ENCODE assay signal across 11 cellular contexts in genomic region chr5:10453564-10453963, GRCh38. TPM values are rescaled to one million over a fixed set of nuclear protein-coding genes. Genes with fewer than 3 reads are reported as not detected.
DNase-seq lines count a peak whose midpoint lies in the region; ATAC-seq and TF ChIP-seq lines count a peak whose summit lies in the region.
"Had no signal": no experiment of that assay in that cellular context is flagged by ENCODE, and none has a peak within 500 bp of the region (broad histone marks: within the 10 kb centered on the region; RNA-seq: fewer than 3 reads in every experiment).

No MANE protein-coding gene starts in this region.

- no peaks in the 10 kb centered on the region for H3K36me3 ChIP-seq in body of pancreas (replicated peaks in 1 of 2; ENCODE audit: insufficient read depth in 1 of 2, low read depth in 2 of 2)
- H3K36me3 ChIP-seq in mucosa of descending colon (ENCODE audit: low read depth): no peaks in the 10 kb centered on the region

- ATAC-seq in body of pancreas (peak; percentile 47), mucosa of descending colon (peak; percentile 30), GM19455 (IDR thresholded peaks at IDR 0.05; ENCODE audit: unreplicated experiment) (no peak), HG03097 (IDR thresholded peaks at IDR 0.05; ENCODE audit: low FRiP score, unreplicated experiment) (no peak)

- WGBS in body of pancreas, 2 donors: 68 to 69% methylated on average over 8 of the region's 8 CpGs

- intact Hi-C loops in body of pancreas (cut with DNase I): no loop called here
- intact Hi-C loops in mucosa of descending colon (cut with DNase I, micrococcal nuclease): loop anchor here in 1 of 2 donors (5.0 kb wide), 1 partner anchor 174 kb away; no protein-coding TSS in a partner anchor

- peak overlapping the region in 2 of 4 donors; percentile 32 to 40 for H3K27ac ChIP-seq in body of pancreas
- H3K27ac ChIP-seq: C4-2B had no signal

- H3K4me3 ChIP-seq in body of pancreas: no peak overlapping the region
- no peak overlapping the region for H3K4me3 ChIP-seq in mucosa of descending colon

- H3K9me3 ChIP-seq in body of pancreas (no peaks in the 10 kb centered on the region), mucosa of descending colon (no peaks in the 10 kb centered on the region)

- peak; percentile 65 for DNase-seq in EH (ENCODE audit: low read depth)
- DNase-seq in M059J (ENCODE audit: low read depth): peak; percentile 80
- DNase-seq in body of pancreas: no peak
- no peak for DNase-seq in mucosa of descending colon
- no peak for DNase-seq in NCI-H2171 treated with DMSO at 0.1 percent for 48 hours (lab: John Stamatoyannopoulos, UW)
- no peak for DNase-seq in NCI-H2196 treated with DMSO at 0.1 percent for 48 hours (lab: John Stamatoyannopoulos, UW; ENCODE audit: unreplicated experiment)
- DNase-seq: activated CD4-positive, alpha-beta T cell treated with anti-CD3 and anti-CD28 coated beads, Interleukin-2, amount 50 U/mL, for 1 hour; T-cell had no signal

- peaks cover 8% of the 10 kb centered on the region for H3K4me1 ChIP-seq in body of pancreas
- H3K4me1 ChIP-seq in mucosa of descending colon (ENCODE audit: low read depth): peaks cover 4% of the 10 kb centered on the region

- TF ChIP-seq CTCF in body of pancreas (IDR thresholded peaks at IDR 0.05): no peak
- TF ChIP-seq CTCF in mucosa of descending colon (IDR thresholded peaks at IDR 0.05): no peak

- H3K27me3 ChIP-seq in body of pancreas: no peaks in the 10 kb centered on the region

- TF ChIP-seq POLR2A in body of pancreas (IDR thresholded peaks at IDR 0.05): no peak

RNA-seq across cellular contexts. Expression of gene ROPN1L, which starts 11.9 kb away (rescaled TPM):
- 0.30 and 3.0 TPM in 2 replicates for total RNA-seq in M059J (2014; rRNA removed; shearing (Covaris generic))
- total RNA-seq in body of pancreas: 1 to 10 TPM; 1.3 to 4.3 TPM
- not detected for total RNA-seq in mucosa of descending colon

Comparison
In these comparisons a context has a peak if more than half of its experiments do, and no peak if none do; other contexts are left out.
1. DNase-seq: peak in EH (single experiment) and M059J (single experiment); none in body of pancreas (0 of 4), mucosa of descending colon (0 of 3), NCI-H2171 treated with DMSO at 0.1 percent for 48 hours (single experiment) and NCI-H2196 treated with DMSO at 0.1 percent for 48 hours (single experiment).
2. ATAC-seq: peak in body of pancreas (single experiment) and mucosa of descending colon (single experiment); none in GM19455 (single experiment) and HG03097 (single experiment).